ENCODE assay signal across 8 cellular contexts in the genomic region with DNA sequence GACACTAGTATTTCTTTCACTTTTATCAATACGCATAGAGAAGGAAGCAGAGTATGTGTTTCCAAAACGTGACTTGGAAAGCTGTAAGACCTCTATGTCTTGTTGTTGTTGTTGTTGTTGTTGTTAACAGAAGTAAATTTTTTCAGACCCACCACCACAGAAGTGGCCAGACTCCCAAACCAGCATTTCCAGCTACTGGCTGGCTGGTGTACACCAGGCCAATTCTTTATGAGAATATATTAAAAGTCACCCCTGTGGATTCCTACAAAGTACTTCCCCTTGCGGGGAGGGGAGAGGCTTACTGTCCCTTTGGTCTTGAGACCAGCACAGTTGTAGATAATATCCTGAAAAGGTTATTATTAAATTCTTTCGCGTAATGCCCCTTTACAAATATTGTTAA. TPM values are rescaled to one million over a fixed set of nuclear protein-coding genes. Genes with fewer than 3 reads are reported as not detected.
DNase-seq lines count a peak whose midpoint lies in the region; ATAC-seq and TF ChIP-seq lines count a peak whose summit lies in the region.

No MANE protein-coding gene starts in this region.

- ATAC-seq in left cardiac atrium, result no peak
- no peak for ATAC-seq in activated naive CD4-positive, alpha-beta T cell treated with anti-CD3 and anti-CD28 coated beads, Interleukin-2, amount 50 U/mL, for 72 hours
- no peak for ATAC-seq in lower lobe of right lung
- no peak for ATAC-seq in upper lobe of right lung
- no peak for ATAC-seq in GM18519 (IDR thresholded peaks at IDR 0.05; ENCODE audit: low FRiP score, unreplicated experiment)

- peak overlapping the region; percentile 98 to 100 for H3K27ac Mint-ChIP-seq in activated naive CD4-positive, alpha-beta T cell treated with anti-CD3 and anti-CD28 coated beads, Interleukin-2, amount 50 U/mL, for 72 hours

- intact Hi-C loops in left cardiac atrium (cut with DNase I), result loop anchor here in 1 of 2 donors (5.0 to 10.0 kb wide), 7 partner anchors 190 to 1050 kb away; no protein-coding TSS in a partner anchor
- intact Hi-C loops in lower lobe of right lung (cut with DNase I), result no loop called here
- intact Hi-C loops in upper lobe of right lung (cut with DNase I), result loop anchor here (10.0 kb wide), 1 partner anchor 530 kb away; no protein-coding TSS in a partner anchor

- H3K9me3 ChIP-seq in right atrium auricular region, result no peaks in the 10 kb centered on the region
- no peaks in the 10 kb centered on the region for H3K9me3 ChIP-seq in lower lobe of right lung
- no peaks in the 10 kb centered on the region for H3K9me3 ChIP-seq in upper lobe of right lung

- H3K36me3 ChIP-seq in right atrium auricular region (no peaks in the 10 kb centered on the region), lower lobe of right lung (no peaks in the 10 kb centered on the region), upper lobe of right lung (no peaks in the 10 kb centered on the region)

- peak overlapping the region in 1 of 2 donors; percentile 87 for H3K4me3 ChIP-seq in right atrium auricular region
- H3K4me3 ChIP-seq in lower lobe of right lung, result peak overlapping the region; percentile 85
- peak overlapping the region; percentile 88 for H3K4me3 ChIP-seq in upper lobe of right lung

- H3K9me3 Mint-ChIP-seq in activated naive CD4-positive, alpha-beta T cell treated with anti-CD3 and anti-CD28 coated beads, Interleukin-2, amount 50 U/mL, for 72 hours, result no peaks in the 10 kb centered on the region

- peaks cover 0 to 30% of the 10 kb centered on the region in 2 donors for H3K4me1 ChIP-seq in right atrium auricular region
- peaks cover 32% of the 10 kb centered on the region for H3K4me1 ChIP-seq in lower lobe of right lung
- peaks cover 25% of the 10 kb centered on the region for H3K4me1 ChIP-seq in upper lobe of right lung

- H3K36me3 Mint-ChIP-seq in activated naive CD4-positive, alpha-beta T cell treated with anti-CD3 and anti-CD28 coated beads, Interleukin-2, amount 50 U/mL, for 72 hours, result peaks cover 9 to 35% of the 10 kb centered on the region in 2 donors

- TF ChIP-seq CTCF in right atrium auricular region (IDR thresholded peaks at IDR 0.05) (no peak), lower lobe of right lung (IDR thresholded peaks at IDR 0.05) (no peak), upper lobe of right lung (IDR thresholded peaks at IDR 0.05) (no peak)

- DNase-seq in right atrium auricular region (ENCODE audit: low spot score), result no peak
- no peak for DNase-seq in left cardiac atrium
- DNase-seq in activated naive CD4-positive, alpha-beta T cell treated with anti-CD3 and anti-CD28 coated beads, Interleukin-2, amount 50 U/mL, for 72 hours (ENCODE audit: low spot score in 2 of 2), result peak in 1 of 2 donors; percentile 9
- DNase-seq in lower lobe of right lung, result no peak
- DNase-seq in upper lobe of right lung, result no peak
- DNase-seq in GM03348 (ENCODE audit: low spot score), result no peak
- DNase-seq in NK-92 treated with Interleukin-12 subunit alpha and Interleukin-12 subunit beta, amount 100 ng/mL, for 24 hours (lab: John Stamatoyannopoulos, UW), result no peak

- H3K27ac ChIP-seq in right atrium auricular region, result peak overlapping the region; percentile 97 to 98
- peak overlapping the region; percentile 93 for H3K27ac ChIP-seq in lower lobe of right lung
- peak overlapping the region; percentile 96 for H3K27ac ChIP-seq in upper lobe of right lung

- no peaks in the 10 kb centered on the region for H3K27me3 ChIP-seq in right atrium auricular region
- no peaks in the 10 kb centered on the region for H3K27me3 ChIP-seq in lower lobe of right lung (ENCODE audit: low read depth)
- H3K27me3 ChIP-seq in upper lobe of right lung, result no peaks in the 10 kb centered on the region

RNA-seq across cellular contexts. Expression of gene FOXP1, which starts 1.6 kb away (rescaled TPM):
- total RNA-seq in right atrium auricular region, result 10 to 100 TPM; 39.2 to 59.0 TPM
- 10 to 100 TPM; 42.1 to 50.0 TPM for total RNA-seq in left cardiac atrium
- total RNA-seq in activated naive CD4-positive, alpha-beta T cell treated with anti-CD3 and anti-CD28 coated beads, Interleukin-2, amount 50 U/mL, for 72 hours, result 100 to 1,000 TPM; 119 to 199 TPM
- total RNA-seq in lower lobe of right lung, result 138 TPM
- 140 TPM for total RNA-seq in upper lobe of right lung
